ENCODE assay signal across 26 cellular contexts in the genomic region with DNA sequence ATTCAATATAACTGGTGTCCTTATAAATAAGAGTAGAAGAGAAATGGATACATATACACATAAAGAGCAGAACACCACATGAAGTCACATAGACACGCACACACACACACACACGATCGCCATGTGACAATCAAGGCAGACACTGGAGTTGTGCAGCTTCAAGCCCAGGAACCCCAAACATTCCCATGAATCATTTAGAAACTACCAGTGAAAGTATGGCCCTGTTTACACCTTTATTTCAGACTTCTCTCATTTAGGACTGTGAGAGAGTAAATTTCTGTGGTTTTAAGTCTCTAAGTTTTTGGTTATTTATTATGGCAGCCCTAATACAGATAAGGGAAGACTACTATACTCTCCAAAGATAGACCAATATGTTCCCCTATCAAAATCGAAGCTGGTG. TPM values are rescaled to one million over a fixed set of nuclear protein-coding genes. Genes with fewer than 3 reads are reported as not detected.
DNase-seq lines count a peak whose midpoint lies in the region; ATAC-seq, FAIRE-seq and TF ChIP-seq lines count a peak whose summit lies in the region.
"Had no signal": no experiment of that assay in that cellular context is flagged by ENCODE, and none has a peak within 500 bp of the region (broad histone marks: within the 10 kb centered on the region; RNA-seq: fewer than 3 reads in every experiment).

No MANE protein-coding gene starts in this region.

- no peak overlapping the region for H3K27ac ChIP-seq in GM12878 (ENCODE audit: control insufficient read depth, insufficient read depth)
- H3K27ac ChIP-seq: body of pancreas, C4-2B, lower lobe of right lung, SK-N-MC had no signal

- H4K20me1 ChIP-seq in GM12878 (ENCODE audit: control insufficient read depth, insufficient read depth), result no peaks in the 10 kb centered on the region

- TF ChIP-seq RAD21 in GM12878 (IDR thresholded peaks at IDR 0.05; ENCODE audit: insufficient read depth, low read depth, low read length), result no peak

- no TSS peak for BruUV-seq in GM12878 (replicated peaks; lab: Mats Ljungman, UMichigan)

- 43% methylated on average over 4 of the region's 4 CpGs for WGBS in GM12878 (ENCODE audit: insufficient coverage, insufficient replicate concordance, low lambda C conversion rate, missing lambda C conversion rate)

- no peaks in the 10 kb centered on the region for H3K36me3 ChIP-seq in GM12878 (ENCODE audit: control insufficient read depth in 2 of 2, insufficient read depth in 2 of 2, low read length in 1 of 2)
- H3K36me3 ChIP-seq: HAP-1, lower lobe of right lung had no signal

- SMC1A ChIA-PET in GM12878 (lab: Charles Lee; ENCODE audit: uncharacterized antibody, unreplicated experiment), result interaction anchor here (1.0 kb wide), 1 partner anchor 20 kb away, joined by 3 read pairs; no protein-coding TSS in a partner anchor

- no peak for FAIRE-seq in GM12878 (lab: Jason Lieb, UNC)

- no peaks in the 10 kb centered on the region for H3K9me3 Mint-ChIP-seq in endothelial cell (ENCODE audit: unreplicated experiment)

- H3K4me1 Mint-ChIP-seq in endothelial cell (ENCODE audit: unreplicated experiment), result no peaks in the 10 kb centered on the region
- H3K4me1 Mint-ChIP-seq: nephron had no signal

- H3K4me2 ChIP-seq in GM12878 (ENCODE audit: control insufficient read depth, insufficient read depth), result no peak overlapping the region; the same call in 1 of the 2 replicates

- H3K4me1 ChIP-seq in GM12878 (ENCODE audit: control insufficient read depth, insufficient read depth, low read length), result no peaks in the 10 kb centered on the region
- H3K4me1 ChIP-seq: body of pancreas, HAP-1, lower lobe of right lung had no signal

- in situ Hi-C loops in GM12878 (cut with MboI) (no loop called here), G401 (cut with HindIII; ENCODE audit: low sequenced_read_pairs) (no loop called here)

- TF ChIP-seq POLR2A in GM12878 (IDR thresholded peaks at IDR 0.05; ENCODE audit: low read depth, low read length), result no peak

- no peaks in the 10 kb centered on the region for H3K27me3 ChIP-seq in GM12878 (replicated peaks in 1 of 2; ENCODE audit: control insufficient read depth in 2 of 2, insufficient read depth in 2 of 2, low read length in 1 of 2)
- H3K27me3 ChIP-seq: body of pancreas had no signal

- DNase-seq in GM12878 (ENCODE audit: low read depth, low spot score) (no peak), G401 (ENCODE audit: low spot score) (no peak), endothelial cell (ENCODE audit: low spot score) (no peak)
- DNase-seq: activated CD4-positive, alpha-beta T cell treated with anti-CD3 and anti-CD28 coated beads for 4 hours; activated T-cell treated with anti-CD3 and anti-CD28 coated beads, Interleukin-2, amount 50 U/mL, for 4 hours; body of pancreas; Calu3; cerebellar nuclear complex; glutamatergic neuron; lower lobe of right lung; mucosa of descending colon; NCI-H1105 treated with DMSO at 0.1 percent for 48 hours; NCI-H2029; NCI-H2227 treated with DMSO at 0.1 percent for 48 hours; retina; stimulated activated CD4-positive, alpha-beta T cell treated with anti-CD3 and anti-CD28 coated beads, Interleukin-4, amount 100 ng/mL, for 1 hour; stimulated activated naive CD4-positive, alpha-beta T cell; T-helper 17 cell had no signal

- H3K27me3 Mint-ChIP-seq in endothelial cell (ENCODE audit: unreplicated experiment), result no peaks in the 10 kb centered on the region
- H3K27me3 Mint-ChIP-seq: T-helper 17 cell had no signal

- POLR2A ChIA-PET in GM12878 (lab: Charles Lee), result interaction anchor here (0.6 kb wide), 1 partner anchor 17 kb away, joined by 3 read pairs; no protein-coding TSS in a partner anchor

- TF ChIP-seq CTCF in GM12878 (IDR thresholded peaks at IDR 0.05 in 2 of 3, conservative IDR thresholded peaks at IDR 0.05 in 1 of 3; ENCODE audit: control insufficient read depth in 2 of 3, extremely low read depth in 1 of 3, insufficient read depth in 1 of 3, low read depth in 3 of 3, low read length in 3 of 3) (no peak), endothelial cell (IDR thresholded peaks at IDR 0.05; ENCODE audit: unreplicated experiment) (no peak)

- no peak overlapping the region for H2AFZ ChIP-seq in GM12878 (ENCODE audit: control insufficient read depth, low read depth, low read length)

- H3K27ac Mint-ChIP-seq in endothelial cell (ENCODE audit: unreplicated experiment), result no peak overlapping the region
- H3K27ac Mint-ChIP-seq: nephron, T-helper 17 cell had no signal

- intact Hi-C loops in GM12878 (cut with micrococcal nuclease; ENCODE audit: unreplicated experiment), result no loop called here

- H3K4me3 Mint-ChIP-seq in endothelial cell (ENCODE audit: unreplicated experiment), result no peak overlapping the region
- H3K4me3 Mint-ChIP-seq: activated T-cell treated with anti-CD3 and anti-CD28 coated beads, Interleukin-2, amount 50 U/mL, for 4 hours; nephron; T-helper 17 cell had no signal

- TF ChIP-seq EP300 in GM12878 (IDR thresholded peaks at IDR 0.05; ENCODE audit: borderline replicate concordance in 1 of 2, control insufficient read depth in 1 of 2, low read depth in 2 of 2, low read length in 2 of 2), result no peak

- H3K9me3 ChIP-seq in GM12878 (replicated peaks; ENCODE audit: control insufficient read depth, insufficient read depth, low read length), result peaks cover 5% of the 10 kb centered on the region
- H3K9me3 ChIP-seq: HAP-1, lower lobe of right lung had no signal

- H3K4me3 ChIP-seq in GM12878, result no peak overlapping the region
- H3K4me3 ChIP-seq: body of pancreas, HAP-1, lower lobe of right lung, mucosa of descending colon, SK-N-MC had no signal

- H3K79me2 ChIP-seq in GM12878 (ENCODE audit: control insufficient read depth, insufficient read depth, low read length), result no peaks in the 10 kb centered on the region

- no peak overlapping the region for H3K9ac ChIP-seq in GM12878 (ENCODE audit: control insufficient read depth, insufficient read depth, low read length)

- H3K36me3 Mint-ChIP-seq in endothelial cell (ENCODE audit: low read depth, unreplicated experiment), result no peaks in the 10 kb centered on the region

- ATAC-seq in GM18858 (IDR thresholded peaks at IDR 0.05; ENCODE audit: unreplicated experiment) (peak; percentile 65), GM21447 (IDR thresholded peaks at IDR 0.05; ENCODE audit: unreplicated experiment) (peak; percentile 68), HG02884 (IDR thresholded peaks at IDR 0.05; ENCODE audit: unreplicated experiment) (peak; percentile 89), GM12878 (peak; percentile 86), HG03520 (IDR thresholded peaks at IDR 0.05; ENCODE audit: unreplicated experiment) (no peak)
- ATAC-seq: activated T-cell treated with anti-CD3 and anti-CD28 coated beads, Interleukin-2, amount 50 U/mL, for 4 hours; body of pancreas; lower lobe of right lung; mucosa of descending colon; T-helper 17 cell had no signal

- CTCF ChIA-PET in GM12878 (lab: Yijun Ruan, JAX), result no interaction called here

- RAD21 ChIA-PET in GM12878 (lab: Charles Lee; ENCODE audit: unreplicated experiment), result interaction anchor here (1.3 kb wide), 1 partner anchor 21 kb away, joined by 3 read pairs; no protein-coding TSS in a partner anchor

RNA-seq across cellular contexts. Expression of a gene that starts 20.4 kb away (rescaled TPM):
- 8.0 and 13.8 TPM in 2 replicates for total RNA-seq in GM12878 (2013; cell fraction: nucleolus; rRNA removed)
- total RNA-seq in GM12878 (2014; rRNA removed) (16.9 and 18.6 TPM in 2 replicates), GM12878 (2014; rRNA removed; fragmentation: Illumina TruSeq; extraction: Trizol) (11.0 and 11.7 TPM in 2 replicates), GM12878 (2021) (12.1 and 12.7 TPM in 2 replicates), endothelial cell (ENCODE audit: unreplicated experiment) (1.8 TPM)
- polyA plus RNA-seq in GM12878 (2011; ENCODE audit: low read depth), result 3.5 TPM
- polyA plus RNA-seq in GM12878 (2011; rRNA removed) (64.2 and 84.9 TPM in 2 replicates), GM12878 (2014; fragmentation: Illumina TruSeq; extraction: Trizol) (13.4 and 16.7 TPM in 2 replicates), GM12878 (2014; fragmentation: Nextera tagmentation; extraction: Ambion mirVana) (10 to 100 TPM; 12.5 to 32.0 TPM), GM12878 (2014; rRNA removed) (18.7 and 23.8 TPM in 2 replicates), GM12878 (2016; fragmentation: Nextera tagmentation; extraction: Ambion mirVana) (10 to 100 TPM; 15.5 to 20.1 TPM)
- polyA plus RNA-seq in GM12878 (2011; cell fraction: cytosol; rRNA removed), result 35.8 and 56.5 TPM in 2 replicates
- 29.4 and 39.9 TPM in 2 replicates for polyA plus RNA-seq in GM12878 (2011; cell fraction: nucleus; rRNA removed)
- 6.0 and 8.2 TPM in 2 replicates for polyA plus RNA-seq in GM12878 (2012)
- 16.5 and 32.8 TPM in 2 replicates for polyA minus RNA-seq in GM12878 (2011; rRNA and poly(A)+ RNA removed)
- 13.7 and 17.5 TPM in 2 replicates for polyA minus RNA-seq in GM12878 (2011; cell fraction: cytosol; rRNA and poly(A)+ RNA removed)
- polyA minus RNA-seq in GM12878 (2011; cell fraction: nucleus; rRNA and poly(A)+ RNA removed), result 27.9 and 30.2 TPM in 2 replicates
- not detected in 2 replicates for total RNA-seq in G401 (2014; rRNA removed; shearing (Covaris generic))

RNA-seq across cellular contexts. Expression of a gene that starts 31.0 kb away (rescaled TPM):
- total RNA-seq in GM12878 (2013; cell fraction: nucleolus; rRNA removed), result 12.1 and 14.3 TPM in 2 replicates
- total RNA-seq in GM12878 (2014; rRNA removed) (6.9 and 10.9 TPM in 2 replicates), GM12878 (2014; rRNA removed; fragmentation: Illumina TruSeq; extraction: Trizol) (5.5 and 5.7 TPM in 2 replicates), GM12878 (2021) (6.5 and 6.8 TPM in 2 replicates), endothelial cell (ENCODE audit: unreplicated experiment) (8.5 TPM)
- 2.4 TPM for polyA plus RNA-seq in GM12878 (2011; ENCODE audit: low read depth)
- polyA plus RNA-seq in GM12878 (2011; rRNA removed) (10.7 and 15.9 TPM in 2 replicates), GM12878 (2014; fragmentation: Illumina TruSeq; extraction: Trizol) (7.6 and 12.1 TPM in 2 replicates), GM12878 (2014; fragmentation: Nextera tagmentation; extraction: Ambion mirVana) (1 to 10 TPM; 3.2 to 3.9 TPM), GM12878 (2014; rRNA removed) (4.8 and 6.1 TPM in 2 replicates), GM12878 (2016; fragmentation: Nextera tagmentation; extraction: Ambion mirVana) (10 to 100 TPM in 1 of 2 experiments, 1 to 10 TPM in 1; 6.4 to 10.2 TPM)
- polyA plus RNA-seq in GM12878 (2011; cell fraction: cytosol; rRNA removed), result 2.8 and 2.9 TPM in 2 replicates
- polyA plus RNA-seq in GM12878 (2011; cell fraction: nucleus; rRNA removed), result 4.4 and 4.8 TPM in 2 replicates
- polyA plus RNA-seq in GM12878 (2012), result 4.7 and 4.8 TPM in 2 replicates
- polyA minus RNA-seq in GM12878 (2011; rRNA and poly(A)+ RNA removed), result 4.5 and 5.1 TPM in 2 replicates
- polyA minus RNA-seq in GM12878 (2011; cell fraction: cytosol; rRNA and poly(A)+ RNA removed), result 1.7 and 2.0 TPM in 2 replicates
- polyA minus RNA-seq in GM12878 (2011; cell fraction: nucleus; rRNA and poly(A)+ RNA removed), result 10.8 and 13.0 TPM in 2 replicates
- 4.8 and 6.1 TPM in 2 replicates for total RNA-seq in G401 (2014; rRNA removed; shearing (Covaris generic))

RNA-seq across cellular contexts. Expression of a gene that starts 33.8 kb away (rescaled TPM):
- total RNA-seq in GM12878 (2013; cell fraction: nucleolus; rRNA removed), result 18.6 and 19.1 TPM in 2 replicates
- total RNA-seq in GM12878 (2014; rRNA removed) (7.8 and 10.2 TPM in 2 replicates), GM12878 (2014; rRNA removed; fragmentation: Illumina TruSeq; extraction: Trizol) (12.6 and 12.9 TPM in 2 replicates), GM12878 (2021) (7.7 and 8.3 TPM in 2 replicates), endothelial cell (ENCODE audit: unreplicated experiment) (12.5 TPM)
- polyA plus RNA-seq in GM12878 (2011; ENCODE audit: low read depth), result 3.1 TPM
- polyA plus RNA-seq in GM12878 (2011; rRNA removed) (11.0 and 16.6 TPM in 2 replicates), GM12878 (2014; fragmentation: Illumina TruSeq; extraction: Trizol) (15.0 and 20.5 TPM in 2 replicates), GM12878 (2014; fragmentation: Nextera tagmentation; extraction: Ambion mirVana) (1 to 10 TPM; 2.3 to 5.1 TPM), GM12878 (2014; rRNA removed) (8.4 and 8.6 TPM in 2 replicates), GM12878 (2016; fragmentation: Nextera tagmentation; extraction: Ambion mirVana) (1 to 10 TPM; 8.4 to 9.2 TPM)
- polyA plus RNA-seq in GM12878 (2011; cell fraction: cytosol; rRNA removed), result 2.8 and 3.5 TPM in 2 replicates
- 10.3 and 12.2 TPM in 2 replicates for polyA plus RNA-seq in GM12878 (2011; cell fraction: nucleus; rRNA removed)
- 4.3 and 6.0 TPM in 2 replicates for polyA plus RNA-seq in GM12878 (2012)
- polyA minus RNA-seq in GM12878 (2011; rRNA and poly(A)+ RNA removed), result 2.5 and 4.4 TPM in 2 replicates
- polyA minus RNA-seq in GM12878 (2011; cell fraction: cytosol; rRNA and poly(A)+ RNA removed), result 2.5 and 3.1 TPM in 2 replicates
- 2.3 and 3.2 TPM in 2 replicates for polyA minus RNA-seq in GM12878 (2011; cell fraction: nucleus; rRNA and poly(A)+ RNA removed)
- 5.7 and 5.9 TPM in 2 replicates for total RNA-seq in G401 (2014; rRNA removed; shearing (Covaris generic))
